ENCODE assay signal across 8 cellular contexts in the genomic region with DNA sequence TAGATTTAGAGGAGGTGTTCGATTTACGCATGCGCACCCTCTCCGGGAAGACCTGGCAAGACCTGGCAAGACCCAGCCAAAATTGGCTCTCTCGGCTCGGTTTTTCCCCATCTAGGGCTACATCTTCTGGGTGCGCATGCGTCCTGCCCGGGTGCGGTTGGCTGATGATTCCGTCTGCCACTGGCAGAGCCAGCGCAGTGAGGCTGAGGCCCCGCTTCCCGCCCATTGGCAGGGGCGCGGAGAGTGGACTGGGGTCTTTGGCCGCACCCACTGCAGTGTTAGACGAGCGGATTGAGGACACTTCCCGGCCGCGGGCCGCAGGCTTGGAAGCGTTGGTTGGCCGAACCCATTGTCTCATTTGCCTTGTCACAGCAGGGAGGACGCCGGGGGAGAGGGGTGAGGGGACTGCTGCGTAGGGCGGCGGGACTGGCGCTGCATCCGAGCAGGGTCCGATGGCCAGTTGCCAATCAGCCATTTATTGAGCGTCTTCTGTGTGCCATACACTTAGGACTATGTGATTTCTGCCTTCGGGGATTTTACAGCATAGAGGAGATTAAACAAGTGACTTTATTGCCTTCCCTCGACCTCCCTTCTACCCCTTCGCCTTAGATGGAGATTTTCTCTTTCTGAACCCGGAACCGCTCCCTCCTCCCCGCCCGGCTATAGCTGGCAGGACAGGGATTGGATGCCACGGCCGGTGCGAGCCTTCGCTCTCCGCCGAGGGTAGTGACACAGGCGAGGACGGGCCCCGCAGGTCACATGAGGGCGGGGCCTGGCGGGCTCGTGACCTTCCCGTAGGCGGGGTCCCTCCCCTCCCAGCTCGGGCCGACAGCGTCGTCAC. TPM values are rescaled to one million over a fixed set of nuclear protein-coding genes. Genes with fewer than 3 reads are reported as not detected.
DNase-seq lines count a peak whose midpoint lies in the region; ATAC-seq and TF ChIP-seq lines count a peak whose summit lies in the region.

No MANE protein-coding gene starts in this region.

- intact Hi-C loops in breast epithelium (cut with DNase I; ENCODE audit: low total_unique reads): loop anchor here (10.0 kb wide), 1 partner anchor 148 kb away; the partner anchor contains the start of gene GPATCH4

- H3K4me1 ChIP-seq in breast epithelium (peaks cover 0 to 2% of the 10 kb centered on the region in 2 donors), skeletal muscle satellite cell (ENCODE audit: control insufficient read depth, insufficient read depth, low read length) (peaks cover 22% of the 10 kb centered on the region)

- peak overlapping the region; percentile 86 for H3K9ac ChIP-seq in skeletal muscle satellite cell (ENCODE audit: low read depth, low read length)

- TF ChIP-seq CTCF in AG04449 (IDR thresholded peaks at IDR 0.05; ENCODE audit: insufficient read depth, low read length, missing control alignments): no peak
- TF ChIP-seq CTCF in VCaP (conservative IDR thresholded peaks at IDR 0.05): peak; percentile 17
- TF ChIP-seq CTCF in breast epithelium (IDR thresholded peaks at IDR 0.05): no peak

- ATAC-seq in GM18873 (IDR thresholded peaks at IDR 0.05; ENCODE audit: low FRiP score, unreplicated experiment) (peak; percentile 71), HG03135 (IDR thresholded peaks at IDR 0.05; ENCODE audit: unreplicated experiment) (peak; percentile 69)

- H3K9me3 ChIP-seq in breast epithelium (no peaks in the 10 kb centered on the region), iPS-18c (ENCODE audit: control insufficient read depth, insufficient read depth, low read length) (no peaks in the 10 kb centered on the region), skeletal muscle satellite cell (replicated peaks; ENCODE audit: low read length) (no peaks in the 10 kb centered on the region)

- peak; percentile 91 for TF ChIP-seq POLR2A in breast epithelium (IDR thresholded peaks at IDR 0.05)

- peak overlapping the region; percentile 99 for H3K27ac ChIP-seq in VCaP
- H3K27ac ChIP-seq in breast epithelium: peak overlapping the region; percentile 99 to 100

- CTCF ChIA-PET in AG04449 (lab: Yijun Ruan, JAX): interaction anchor here (0.8 to 5.6 kb wide), 18 partner anchors 9 to 192 kb away, joined by 3 to 73 read pairs (median 4); no protein-coding TSS in a partner anchor

- H3K36me3 ChIP-seq in breast epithelium: no peaks in the 10 kb centered on the region
- no peaks in the 10 kb centered on the region for H3K36me3 ChIP-seq in skeletal muscle satellite cell (ENCODE audit: insufficient read depth, low read length)

- H3K4me3 ChIP-seq in AG04449 (ENCODE audit: low read depth, low read length): peak overlapping the region; percentile 64
- H3K4me3 ChIP-seq in breast epithelium: peak overlapping the region; percentile 53 to 78 (median 58)
- peak overlapping the region; percentile 88 for H3K4me3 ChIP-seq in iPS-18c (ENCODE audit: insufficient read depth, low read depth, low read length)
- H3K4me3 ChIP-seq in skeletal muscle satellite cell (ENCODE audit: low read length): peak overlapping the region; percentile 70

- H3K27me3 ChIP-seq in breast epithelium: no peaks in the 10 kb centered on the region
- H3K27me3 ChIP-seq in skeletal muscle satellite cell (ENCODE audit: control insufficient read depth, insufficient read depth, low read length): peaks cover 13% of the 10 kb centered on the region

- DNase-seq in AG04449 (ENCODE audit: low read depth, low spot score) (peak; percentile 87), NCI-H2196 (lab: John Stamatoyannopoulos, UW; ENCODE audit: unreplicated experiment) (peak; percentile 99), breast epithelium (ENCODE audit: low spot score in 2 of 2) (peak; percentile 99)

- POLR2A ChIA-PET in AG04449 (lab: Yijun Ruan, JAX): interaction anchor here (0.9 to 1.5 kb wide), 5 partner anchors 19 to 134 kb away, joined by 3 to 11 read pairs (median 5); partner anchors contain the start of genes MEF2D and NAXE

- peak overlapping the region; percentile 92 for H3K4me2 ChIP-seq in skeletal muscle satellite cell (ENCODE audit: low read length)

RNA-seq across cellular contexts. Expression of gene MEF2D, which starts 43.7 kb away (rescaled TPM):
- 10 to 100 TPM; 25.8 to 34.9 (median 32.1) TPM for total RNA-seq in breast epithelium
- total RNA-seq in skeletal muscle satellite cell (2012; rRNA removed): 7.9 and 12.0 TPM in 2 replicates

Comparison
In these comparisons a context has a peak if more than half of its experiments do, and no peak if none do; other contexts are left out.
1. Peak in every context shown above with its lines: DNase-seq, ATAC-seq, H3K4me3 ChIP-seq and H3K27ac ChIP-seq.